In the genomic region with DNA sequence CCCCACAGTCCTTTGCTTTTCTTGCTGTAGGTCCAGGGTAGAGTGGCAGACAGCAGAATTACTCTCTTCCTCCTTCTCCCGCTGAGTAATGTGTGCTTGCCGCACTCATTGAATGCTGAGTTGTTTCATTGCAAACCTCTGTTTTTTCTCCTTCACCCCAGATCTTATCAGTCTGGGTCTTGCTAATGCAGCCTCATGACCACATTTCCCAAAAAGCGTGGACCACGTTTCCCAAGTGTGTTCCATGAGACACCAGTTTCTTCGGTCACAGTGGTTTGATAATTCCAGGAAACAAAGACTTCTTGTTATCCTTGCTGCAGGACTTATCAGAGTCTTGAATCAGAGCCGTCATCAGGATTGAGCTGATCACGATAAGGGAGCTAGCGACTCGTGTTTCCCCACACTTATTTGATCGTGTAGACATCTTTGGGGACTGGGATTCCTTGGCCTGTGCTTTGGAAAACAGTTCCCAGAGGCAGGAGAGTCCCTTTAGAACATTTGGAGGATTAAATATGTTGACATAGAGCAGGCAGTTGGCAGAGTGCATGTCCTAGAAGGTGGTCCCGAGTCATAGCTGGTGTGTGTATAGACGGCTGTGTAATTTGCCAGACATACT, we compare ENCODE assay signal across 9 cellular contexts. TPM values are rescaled to one million over a fixed set of nuclear protein-coding genes. Genes with fewer than 3 reads are reported as not detected.
A peak's percentile ranks its signal among the peaks of the same experiment; 100 is the strongest.
DNase-seq lines count a peak whose midpoint lies in the region; ATAC-seq and TF ChIP-seq lines count a peak whose summit lies in the region.
"Had no signal": no experiment of that assay in that cellular context is flagged by ENCODE, and none has a peak within 500 bp of the region (broad histone marks: within the 10 kb centered on the region; RNA-seq: fewer than 3 reads in every experiment).

No MANE protein-coding gene starts in this region.

- H3K36me3 ChIP-seq in CD4-positive, CD25-positive, alpha-beta regulatory T cell (ENCODE audit: control insufficient read depth, insufficient read depth, low read length): peaks cover 40% of the 10 kb centered on the region
- H3K36me3 ChIP-seq in SJSA1: peaks cover 87% of the 10 kb centered on the region

- H3K27ac Mint-ChIP-seq in CD4-positive, CD25-positive, alpha-beta regulatory T cell: peak overlapping the region in 2 of 3 donors; percentile 49 to 79
- H3K27ac Mint-ChIP-seq in glutamatergic neuron (ENCODE audit: unreplicated experiment): peak overlapping the region; percentile 57
- H3K27ac Mint-ChIP-seq in stimulated activated memory B cell treated with anti-CD40 and anti-IgM and Interleukin-4, amounts not matched to agents 10 μg/mL and 1 μg/mL and 100 μg/mL, for 72 hours: no peak overlapping the region
- H3K27ac Mint-ChIP-seq: stimulated activated naive CD8-positive, alpha-beta T cell treated with anti-CD3 and anti-CD28 coated beads, Interleukin-15, Interleukin-2, amounts not matched to agents 100 ng/mL and 50 ng/mL, for 24 hours had no signal

- H3K9me3 Mint-ChIP-seq in CD4-positive, CD25-positive, alpha-beta regulatory T cell: no peaks in the 10 kb centered on the region
- H3K9me3 Mint-ChIP-seq in glutamatergic neuron (ENCODE audit: unreplicated experiment): peaks cover 9% of the 10 kb centered on the region
- H3K9me3 Mint-ChIP-seq in stimulated activated memory B cell treated with anti-CD40 and anti-IgM and Interleukin-4, amounts not matched to agents 10 μg/mL and 1 μg/mL and 100 μg/mL, for 72 hours: no peaks in the 10 kb centered on the region
- H3K9me3 Mint-ChIP-seq: stimulated activated naive CD8-positive, alpha-beta T cell treated with anti-CD3 and anti-CD28 coated beads, Interleukin-15, Interleukin-2, amounts not matched to agents 100 ng/mL and 50 ng/mL, for 24 hours had no signal

- no peak for ATAC-seq in CD4-positive, CD25-positive, alpha-beta regulatory T cell (ENCODE audit: low read depth in 2 of 2)
- no peak for ATAC-seq in GM21737 (IDR thresholded peaks at IDR 0.05; ENCODE audit: unreplicated experiment)
- no peak for ATAC-seq in stimulated activated memory B cell treated with anti-CD40 and anti-IgM and Interleukin-4, amounts not matched to agents 10 μg/mL and 1 μg/mL and 100 μg/mL, for 72 hours
- no peak for ATAC-seq in HG03565 (IDR thresholded peaks at IDR 0.05; ENCODE audit: unreplicated experiment)

- TF ChIP-seq CTCF in glutamatergic neuron (IDR thresholded peaks at IDR 0.05; ENCODE audit: partially characterized antibody, unreplicated experiment): no peak

- no peak overlapping the region for H3K4me3 ChIP-seq in CD4-positive, CD25-positive, alpha-beta regulatory T cell (ENCODE audit: low read depth, low read length)
- H3K4me3 ChIP-seq in SJSA1: no peak overlapping the region

- H3K27me3 ChIP-seq in CD4-positive, CD25-positive, alpha-beta regulatory T cell (ENCODE audit: control insufficient read depth, insufficient read depth, low read length): no peaks in the 10 kb centered on the region
- H3K27me3 ChIP-seq in SJSA1 (replicated peaks): no peaks in the 10 kb centered on the region

- no peaks in the 10 kb centered on the region for H3K27me3 Mint-ChIP-seq in CD4-positive, CD25-positive, alpha-beta regulatory T cell
- peaks cover 10% of the 10 kb centered on the region for H3K27me3 Mint-ChIP-seq in glutamatergic neuron (ENCODE audit: unreplicated experiment)
- H3K27me3 Mint-ChIP-seq in stimulated activated memory B cell treated with anti-CD40 and anti-IgM and Interleukin-4, amounts not matched to agents 10 μg/mL and 1 μg/mL and 100 μg/mL, for 72 hours: no peaks in the 10 kb centered on the region
- H3K27me3 Mint-ChIP-seq: stimulated activated naive CD8-positive, alpha-beta T cell treated with anti-CD3 and anti-CD28 coated beads, Interleukin-15, Interleukin-2, amounts not matched to agents 100 ng/mL and 50 ng/mL, for 24 hours had no signal

- H3K27ac ChIP-seq in CD4-positive, CD25-positive, alpha-beta regulatory T cell (ENCODE audit: insufficient read depth, low read length, poor library complexity, severe bottlenecking): no peak overlapping the region
- peak overlapping the region; percentile 23 for H3K27ac ChIP-seq in SJSA1

- peak overlapping the region; percentile 26 to 100 (median 68) for H3K4me3 Mint-ChIP-seq in CD4-positive, CD25-positive, alpha-beta regulatory T cell
- peak overlapping the region; percentile 61 for H3K4me3 Mint-ChIP-seq in glutamatergic neuron (ENCODE audit: unreplicated experiment)
- H3K4me3 Mint-ChIP-seq in stimulated activated memory B cell treated with anti-CD40 and anti-IgM and Interleukin-4, amounts not matched to agents 10 μg/mL and 1 μg/mL and 100 μg/mL, for 72 hours: no peak overlapping the region
- H3K4me3 Mint-ChIP-seq: stimulated activated naive CD8-positive, alpha-beta T cell treated with anti-CD3 and anti-CD28 coated beads, Interleukin-15, Interleukin-2, amounts not matched to agents 100 ng/mL and 50 ng/mL, for 24 hours had no signal

- no peak for DNase-seq in CD4-positive, CD25-positive, alpha-beta regulatory T cell
- peak; percentile 47 for DNase-seq in SJSA1 (ENCODE audit: low read depth in 1 of 2, low spot score in 2 of 2)
- no peak for DNase-seq in glutamatergic neuron
- DNase-seq: activated CD4-positive, CD25-positive, alpha-beta regulatory T cell; NCI-H69 had no signal

- H3K4me1 ChIP-seq in CD4-positive, CD25-positive, alpha-beta regulatory T cell (ENCODE audit: control insufficient read depth, insufficient read depth, low read length, poor library complexity, severe bottlenecking): peaks cover 51% of the 10 kb centered on the region
- H3K4me1 ChIP-seq in SJSA1 (replicated peaks): peaks cover 82% of the 10 kb centered on the region

- peaks cover 5 to 69% (median 44%) of the 10 kb centered on the region in 4 donors for H3K4me1 Mint-ChIP-seq in CD4-positive, CD25-positive, alpha-beta regulatory T cell
- H3K4me1 Mint-ChIP-seq in glutamatergic neuron (ENCODE audit: low read depth, unreplicated experiment): peaks cover 7% of the 10 kb centered on the region
- peaks cover 50% of the 10 kb centered on the region for H3K4me1 Mint-ChIP-seq in stimulated activated memory B cell treated with anti-CD40 and anti-IgM and Interleukin-4, amounts not matched to agents 10 μg/mL and 1 μg/mL and 100 μg/mL, for 72 hours

- no peaks in the 10 kb centered on the region for H3K9me3 ChIP-seq in CD4-positive, CD25-positive, alpha-beta regulatory T cell (ENCODE audit: control insufficient read depth in 2 of 2, low read length in 2 of 2)
- H3K9me3 ChIP-seq in SJSA1 (replicated peaks): no peaks in the 10 kb centered on the region

- H3K36me3 Mint-ChIP-seq in CD4-positive, CD25-positive, alpha-beta regulatory T cell: peaks cover 25% of the 10 kb centered on the region
- peaks cover 6% of the 10 kb centered on the region for H3K36me3 Mint-ChIP-seq in glutamatergic neuron (ENCODE audit: unreplicated experiment)
- peaks cover 14% of the 10 kb centered on the region for H3K36me3 Mint-ChIP-seq in stimulated activated memory B cell treated with anti-CD40 and anti-IgM and Interleukin-4, amounts not matched to agents 10 μg/mL and 1 μg/mL and 100 μg/mL, for 72 hours

RNA-seq across cellular contexts. Expression of a gene that starts 4.4 kb away (rescaled TPM):
- total RNA-seq in CD4-positive, CD25-positive, alpha-beta regulatory T cell: 39.7 TPM
- 10 to 100 TPM; 29.3 to 35.0 (median 31.3) TPM for polyA plus RNA-seq in CD4-positive, CD25-positive, alpha-beta regulatory T cell
- 88.7 and 99.4 TPM in 2 replicates for total RNA-seq in SJSA1 (2014; rRNA removed; shearing (Covaris generic))
- total RNA-seq in glutamatergic neuron (ENCODE audit: unreplicated experiment): 93.0 TPM

RNA-seq across cellular contexts. Expression of a gene that starts 4.6 kb away (rescaled TPM):
- 8.2 TPM for total RNA-seq in CD4-positive, CD25-positive, alpha-beta regulatory T cell
- 10 to 100 TPM; 11.3 to 15.7 (median 11.6) TPM for polyA plus RNA-seq in CD4-positive, CD25-positive, alpha-beta regulatory T cell
- total RNA-seq in SJSA1 (2014; rRNA removed; shearing (Covaris generic)): 7.9 and 18.3 TPM in 2 replicates
- 19.5 TPM for total RNA-seq in glutamatergic neuron (ENCODE audit: unreplicated experiment)

RNA-seq across cellular contexts. Expression of a gene that starts 34.5 kb away (rescaled TPM):
- 0.52 TPM for total RNA-seq in CD4-positive, CD25-positive, alpha-beta regulatory T cell
- under 1 TPM in 2 of 4 donors, not detected in 2; 0.40 to 0.60 TPM for polyA plus RNA-seq in CD4-positive, CD25-positive, alpha-beta regulatory T cell
- not detected in 2 replicates for total RNA-seq in SJSA1 (2014; rRNA removed; shearing (Covaris generic))
- total RNA-seq in glutamatergic neuron (ENCODE audit: unreplicated experiment): 4.4 TPM

RNA-seq across cellular contexts. Expression of a gene that starts 56.7 kb away (rescaled TPM):
- total RNA-seq in CD4-positive, CD25-positive, alpha-beta regulatory T cell: 36.1 TPM
- polyA plus RNA-seq in CD4-positive, CD25-positive, alpha-beta regulatory T cell: 10 to 100 TPM; 43.0 to 77.7 (median 62.6) TPM
- 13.5 and 15.3 TPM in 2 replicates for total RNA-seq in SJSA1 (2014; rRNA removed; shearing (Covaris generic))
- 22.3 TPM for total RNA-seq in glutamatergic neuron (ENCODE audit: unreplicated experiment)

Comparison
In these comparisons a context has a peak if more than half of its experiments do, and no peak if none do; other contexts are left out.
1. DNase-seq: peak in SJSA1 (2 of 2); none in CD4-positive, CD25-positive, alpha-beta regulatory T cell (0 of 3) and glutamatergic neuron (single experiment).